8 cellular contexts compared by ENCODE assay signal in genomic region chr1:32179193-32179442, GRCh38. TPM values are rescaled to one million over a fixed set of nuclear protein-coding genes. Genes with fewer than 3 reads are reported as not detected.
A peak's percentile ranks its signal among the peaks of the same experiment; 100 is the strongest.
DNase-seq lines count a peak whose midpoint lies in the region; TF ChIP-seq lines count a peak whose summit lies in the region.

No MANE protein-coding gene starts in this region.

- DNase-seq in GM19238 (ENCODE audit: insufficient read length, low spot score) (peak; percentile 25), Peyer's patch (no peak), fibroblast of lung (ENCODE audit: low read depth in 2 of 2) (no peak), prostate gland (ENCODE audit: low spot score) (no peak), DMS79 (lab: John Stamatoyannopoulos, UW) (no peak), D341Med (ENCODE audit: low spot score) (no peak), posterior vena cava (ENCODE audit: low spot score) (no peak)
- no peak for DNase-seq in stimulated activated CD8-positive, alpha-beta memory T cell treated with anti-CD3 and anti-CD28 coated beads, Interleukin-4, amount 100 ng/mL, for 48 hours

- WGBS in prostate gland = 6% methylated on average over 7 of the region's 7 CpGs

- peak overlapping the region; percentile 68 for H3K9ac ChIP-seq in fibroblast of lung (ENCODE audit: insufficient read depth, low read length)

- peak overlapping the region; percentile 92 for H2AFZ ChIP-seq in fibroblast of lung (ENCODE audit: low read length)

- no peaks in the 10 kb centered on the region for H4K20me1 ChIP-seq in fibroblast of lung (ENCODE audit: control insufficient read depth, extremely low read depth, insufficient read depth, low read length)

- peak overlapping the region; percentile 55 to 78 (median 68) for H3K4me3 ChIP-seq in Peyer's patch
- peak overlapping the region; percentile 35 to 86 (median 61) for H3K4me3 ChIP-seq in fibroblast of lung (replicated peaks in 1 of 4; ENCODE audit: control extremely low read depth in 1 of 4, insufficient read depth in 1 of 4, low read depth in 3 of 4, low read length in 4 of 4)
- H3K4me3 ChIP-seq in prostate gland = peak overlapping the region; percentile 57 to 59

- no peaks in the 10 kb centered on the region for H3K27me3 ChIP-seq in Peyer's patch
- H3K27me3 ChIP-seq in fibroblast of lung (ENCODE audit: control insufficient read depth, insufficient read depth, low read length) = no peaks in the 10 kb centered on the region
- no peaks in the 10 kb centered on the region for H3K27me3 ChIP-seq in prostate gland (replicated peaks; ENCODE audit: insufficient read depth)

- H3K9me3 ChIP-seq in Peyer's patch (no peaks in the 10 kb centered on the region), fibroblast of lung (ENCODE audit: control insufficient read depth, insufficient read depth, low read depth, low read length) (no peaks in the 10 kb centered on the region), prostate gland (no peaks in the 10 kb centered on the region)

- H3K36me3 ChIP-seq in Peyer's patch = peaks cover 0 to 13% (median 0%) of the 10 kb centered on the region in 3 donors
- peaks cover 7% of the 10 kb centered on the region for H3K36me3 ChIP-seq in fibroblast of lung (ENCODE audit: control insufficient read depth, insufficient read depth, low read length)
- H3K36me3 ChIP-seq in prostate gland = no peaks in the 10 kb centered on the region

- intact Hi-C loops in prostate gland (cut with DNase I) (no loop called here), posterior vena cava (cut with DNase I) (no loop called here)

- peaks cover 36% of the 10 kb centered on the region for H3K79me2 ChIP-seq in fibroblast of lung (ENCODE audit: control insufficient read depth, insufficient read depth, low read length)

- H3K4me2 ChIP-seq in fibroblast of lung (ENCODE audit: extremely low read depth, insufficient read depth, low read length) = peak overlapping the region; percentile 87

- TF ChIP-seq CTCF in Peyer's patch (IDR thresholded peaks at IDR 0.05) (no peak), fibroblast of lung (conservative IDR thresholded peaks at IDR 0.05 in 1 of 2, IDR thresholded peaks at IDR 0.05 in 1 of 2; ENCODE audit: low read depth in 1 of 2, low read length in 2 of 2) (no peak), prostate gland (IDR thresholded peaks at IDR 0.05) (no peak)

- no peak for TF ChIP-seq POLR2A in Peyer's patch (IDR thresholded peaks at IDR 0.05)
- no peak for TF ChIP-seq POLR2A in prostate gland (IDR thresholded peaks at IDR 0.05)

- peaks cover 6 to 37% (median 12%) of the 10 kb centered on the region in 4 donors for H3K4me1 ChIP-seq in Peyer's patch
- peaks cover 11% of the 10 kb centered on the region for H3K4me1 ChIP-seq in fibroblast of lung (ENCODE audit: control insufficient read depth, extremely low read depth, insufficient read depth, low read length)
- no peaks in the 10 kb centered on the region for H3K4me1 ChIP-seq in prostate gland (replicated peaks)

- peak overlapping the region; percentile 87 to 97 (median 94) for H3K27ac ChIP-seq in Peyer's patch
- peak overlapping the region; percentile 96 for H3K27ac ChIP-seq in fibroblast of lung (ENCODE audit: insufficient read depth, low read length)
- H3K27ac ChIP-seq in prostate gland = peak overlapping the region; percentile 87 to 89

RNA-seq across cellular contexts. Expression of gene TXLNA, which starts 0.4 kb away (rescaled TPM):
- total RNA-seq in Peyer's patch (10 to 100 TPM; 27.1 to 46.2 (median 31.0) TPM), fibroblast of lung (94.0 and 118 TPM in 2 replicates), prostate gland (10 to 100 TPM; 49.6 to 70.8 TPM), posterior vena cava (10 to 100 TPM; 44.8 to 45.3 TPM)
- polyA plus RNA-seq in fibroblast of lung = 56.5 and 64.0 TPM in 2 replicates
- polyA plus RNA-seq in fibroblast of lung (2012) = 51.1 and 53.5 TPM in 2 replicates
- polyA minus RNA-seq in fibroblast of lung (ENCODE audit: low replicate concordance) = 135 and 143 TPM in 2 replicates

RNA-seq across cellular contexts. Expression of gene CCDC28B, which starts 21.3 kb away (rescaled TPM):
- total RNA-seq in Peyer's patch (1 to 10 TPM in 2 of 4 donors, not detected in 2; 1.1 to 2.4 TPM), fibroblast of lung (7.4 and 12.4 TPM in 2 replicates), prostate gland (10 to 100 TPM in 1 of 2 donors, 1 to 10 TPM in 1; 2.9 to 85.5 TPM), posterior vena cava (1 to 10 TPM; 7.5 to 8.3 TPM)
- polyA plus RNA-seq in fibroblast of lung = 9.4 and 10.1 TPM in 2 replicates
- polyA plus RNA-seq in fibroblast of lung (2012) = 16.7 and 17.0 TPM in 2 replicates
- 5.7 and 6.6 TPM in 2 replicates for polyA minus RNA-seq in fibroblast of lung (ENCODE audit: low replicate concordance)

RNA-seq across cellular contexts. Expression of gene IQCC, which starts 26.4 kb away (rescaled TPM):
- total RNA-seq in Peyer's patch = 1 to 10 TPM in 3 of 4 donors, under 1 TPM in 1; 0.88 to 8.3 (median 2.6) TPM
- total RNA-seq in fibroblast of lung = 1.3 and 2.3 TPM in 2 replicates
- polyA plus RNA-seq in fibroblast of lung = 2.0 and 2.6 TPM in 2 replicates
- 1.7 and 2.4 TPM in 2 replicates for polyA plus RNA-seq in fibroblast of lung (2012)
- 0.85 and 3.8 TPM in 2 replicates for polyA minus RNA-seq in fibroblast of lung (ENCODE audit: low replicate concordance)
- 1 to 10 TPM; 5.2 to 5.6 TPM for total RNA-seq in prostate gland
- total RNA-seq in posterior vena cava = 1 to 10 TPM in 1 of 2 donors, under 1 TPM in 1; 0.33 to 1.1 TPM

RNA-seq across cellular contexts. Expression of gene DCDC2B, which starts 29.8 kb away (rescaled TPM):
- total RNA-seq in Peyer's patch = under 1 TPM in 1 of 4 donors, not detected in 3; 0.85 TPM
- not detected in 2 replicates for total RNA-seq in fibroblast of lung
- not detected in 2 replicates for polyA plus RNA-seq in fibroblast of lung
- 0.06 and 0.12 TPM in 2 replicates for polyA plus RNA-seq in fibroblast of lung (2012)
- polyA minus RNA-seq in fibroblast of lung (ENCODE audit: low replicate concordance) = not detected in 2 replicates
- not detected for total RNA-seq in prostate gland
- not detected for total RNA-seq in posterior vena cava

RNA-seq across cellular contexts. Expression of gene TMEM234, which starts 43.0 kb away (rescaled TPM):
- total RNA-seq in Peyer's patch (10 to 100 TPM; 15.9 to 47.0 (median 25.4) TPM), fibroblast of lung (12.1 and 17.5 TPM in 2 replicates), prostate gland (10 to 100 TPM; 17.9 to 31.7 TPM), posterior vena cava (10 to 100 TPM; 12.7 to 15.9 TPM)
- polyA plus RNA-seq in fibroblast of lung = 15.8 TPM in 2 replicates
- polyA plus RNA-seq in fibroblast of lung (2012) = 17.3 and 17.7 TPM in 2 replicates
- polyA minus RNA-seq in fibroblast of lung (ENCODE audit: low replicate concordance) = 14.8 and 25.6 TPM in 2 replicates
